In the genomic region with DNA sequence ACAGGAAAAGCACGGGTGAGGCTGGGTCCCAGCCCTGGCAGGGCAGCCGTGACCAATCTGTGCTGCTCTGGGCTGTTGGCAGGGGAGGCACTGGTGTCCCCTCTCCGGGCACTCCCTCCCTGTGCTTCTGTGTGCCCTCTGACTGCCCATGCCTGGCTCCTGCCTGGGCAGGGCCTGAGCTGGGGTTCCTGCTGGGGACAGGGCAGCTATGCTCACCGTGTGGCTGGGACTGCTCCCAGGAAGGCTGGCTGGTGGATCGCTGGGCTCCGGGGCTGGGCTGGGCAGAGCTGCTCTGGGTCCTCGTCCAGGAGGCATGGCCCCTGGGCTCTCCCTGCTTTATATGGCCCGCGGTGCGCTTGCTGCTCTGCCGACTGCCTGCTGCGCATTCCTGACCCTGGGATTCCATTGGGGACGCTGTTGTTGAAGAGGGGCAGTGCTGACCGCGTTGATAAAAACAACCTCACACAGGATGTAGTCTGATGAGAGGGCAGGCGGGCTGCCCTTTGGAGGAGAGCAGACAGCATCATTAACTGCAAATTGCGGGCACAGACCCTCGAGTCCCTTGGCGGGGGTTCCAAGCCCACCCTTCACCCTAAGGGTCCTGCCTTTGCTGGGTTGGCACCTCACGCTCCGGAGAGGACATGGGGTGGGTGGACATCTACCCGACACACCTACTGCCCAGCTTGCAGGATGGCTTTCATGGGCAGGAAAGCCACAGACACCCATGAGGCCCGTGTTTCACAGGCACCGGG, we compare ENCODE assay signal across 21 cellular contexts. TPM values are rescaled to one million over a fixed set of nuclear protein-coding genes. Genes with fewer than 3 reads are reported as not detected.
DNase-seq lines count a peak whose midpoint lies in the region; ATAC-seq, FAIRE-seq and TF ChIP-seq lines count a peak whose summit lies in the region.
"Had no signal": no experiment of that assay in that cellular context is flagged by ENCODE, and none has a peak within 500 bp of the region (broad histone marks: within the 10 kb centered on the region; RNA-seq: fewer than 3 reads in every experiment).

No MANE protein-coding gene starts in this region.

- FAIRE-seq in small intestine (lab: Jason Lieb, UNC): no peak

- no peaks in the 10 kb centered on the region for H3K9me3 ChIP-seq in left ventricle myocardium inferior (replicated peaks)
- H3K9me3 ChIP-seq in psoas muscle: no peaks in the 10 kb centered on the region
- no peaks in the 10 kb centered on the region for H3K9me3 ChIP-seq in small intestine (ENCODE audit: control insufficient read depth, low read depth)
- H3K9me3 ChIP-seq: adrenal gland, MG63, prostate gland, SJSA1 had no signal

- H3K27me3 ChIP-seq in H7 (ENCODE audit: control insufficient read depth, insufficient read depth, low read length) (no peaks in the 10 kb centered on the region), left ventricle myocardium inferior (ENCODE audit: low read depth) (peaks cover 18% of the 10 kb centered on the region), psoas muscle (ENCODE audit: insufficient read depth in 3 of 3, low read length in 2 of 3) (peaks cover 0 to 24% (median 12%) of the 10 kb centered on the region in 3 donors), small intestine (ENCODE audit: control insufficient read depth in 2 of 2, insufficient read depth in 2 of 2, low read length in 2 of 2) (no peaks in the 10 kb centered on the region)
- H3K27me3 ChIP-seq: adrenal gland, MG63 had no signal

- H3K27ac ChIP-seq in left ventricle myocardium inferior (replicated peaks) (peak overlapping the region; percentile 23), psoas muscle (no peak overlapping the region), small intestine (ENCODE audit: low read depth in 1 of 2, low read length in 1 of 2) (no peak overlapping the region)
- H3K27ac ChIP-seq: adrenal gland, foreskin keratinocyte, SJSA1, WERI-Rb-1 had no signal

- 37 to 43% (median 40%) methylated on average over 21 to 24 of the region's 24 CpGs for WGBS in psoas muscle, 3 donors
- 40 to 59% (median 56%) methylated on average over 23 to 24 of the region's 24 CpGs for WGBS in small intestine, 3 donors

- H3K4me3 ChIP-seq in H7 (ENCODE audit: insufficient read depth, low read depth, low read length): no peak overlapping the region
- no peak overlapping the region for H3K4me3 ChIP-seq in left ventricle myocardium inferior
- H3K4me3 ChIP-seq in psoas muscle: no peak overlapping the region
- no peak overlapping the region for H3K4me3 ChIP-seq in small intestine (ENCODE audit: low read depth in 1 of 2, low read length in 2 of 2)
- H3K4me3 ChIP-seq: adrenal gland, MG63, prostate gland, SJSA1 had no signal

- H3K36me3 ChIP-seq in H7 (replicated peaks; ENCODE audit: control insufficient read depth, insufficient read depth, low read length): peaks cover 3% of the 10 kb centered on the region
- peaks cover 9% of the 10 kb centered on the region for H3K36me3 ChIP-seq in left ventricle myocardium inferior
- H3K36me3 ChIP-seq in psoas muscle (ENCODE audit: insufficient read depth in 1 of 2, low read depth in 1 of 2): peaks cover 0 to 20% of the 10 kb centered on the region in 2 donors
- peaks cover 4 to 7% of the 10 kb centered on the region in 2 donors for H3K36me3 ChIP-seq in small intestine (ENCODE audit: control insufficient read depth in 2 of 2, insufficient read depth in 2 of 2, low read length in 2 of 2)
- H3K36me3 ChIP-seq: prostate gland had no signal

- H3K4me1 ChIP-seq in left ventricle myocardium inferior (peaks cover 46% of the 10 kb centered on the region), psoas muscle (no peaks in the 10 kb centered on the region), small intestine (ENCODE audit: control insufficient read depth in 2 of 2, insufficient read depth in 1 of 2, low read depth in 1 of 2, low read length in 1 of 2) (no peaks in the 10 kb centered on the region)
- H3K4me1 ChIP-seq: adrenal gland, foreskin keratinocyte, SJSA1 had no signal

- intact Hi-C loops in left ventricle myocardium inferior (cut with micrococcal nuclease): no loop called here
- intact Hi-C loops in psoas muscle (cut with DNase I): no loop called here

- ATAC-seq in SK-N-SH treated with all-trans-retinoic acid at 6 μM for 48 hours (peak; percentile 7), psoas muscle (peak; percentile 15 to 41 (median 24))
- ATAC-seq: foreskin keratinocyte, T-helper 17 cell had no signal

- DNase-seq in H7 (peak; percentile 73), left ventricle myocardium inferior (no peak), psoas muscle (no peak), small intestine (no peak), HUDEP-2 (lab: John Stamatoyannopoulos, UW; ENCODE audit: unreplicated experiment in 76 of 76) (no peak), CD1c-positive myeloid dendritic cell (ENCODE audit: extremely low spot score) (no peak)
- DNase-seq: activated CD4-positive, alpha-beta T cell treated with anti-CD3 and anti-CD28 coated beads, Interleukin-2, amount 50 U/mL, for 4 hours; activated effector memory CD4-positive, alpha-beta T cell treated with Interleukin-2 at 50 U/mL for 16 hours; adrenal gland; erythroblast; foreskin keratinocyte; kidney glomerular epithelial cell; MG63; NCI-H1417 treated with DMSO at 0.1 percent for 48 hours; OCI-M1; stimulated activated CD4-positive, alpha-beta T cell treated with anti-CD3 and anti-CD28 coated beads, Interleukin-4, amount 100 ng/mL, for 1 hour; T-helper 17 cell had no signal

- TF ChIP-seq CTCF in left ventricle myocardium inferior (IDR thresholded peaks at IDR 0.05; ENCODE audit: borderline replicate concordance) (no peak), psoas muscle (IDR thresholded peaks at IDR 0.05) (no peak)

TF ChIP-seq in SK-N-SH treated with all-trans-retinoic acid at 6 μM for 48 hours, 23 proteins besides CTCF, POLR2A, EP300 and RAD21:
- TF ChIP-seq PPARA (CRISPR knock-in tag; IDR thresholded peaks at IDR 0.05; ENCODE audit: borderline replicate concordance) (no peak), ZFP3 (CRISPR knock-in tag; IDR thresholded peaks at IDR 0.05) (no peak), ZNF565 (CRISPR knock-in tag; conservative IDR thresholded peaks at IDR 0.05; ENCODE audit: low read depth) (no peak), ESRRG (CRISPR knock-in tag; IDR thresholded peaks at IDR 0.05) (no peak), TOX (CRISPR knock-in tag; IDR thresholded peaks at IDR 0.05; ENCODE audit: borderline replicate concordance) (no peak), CSRNP3 (CRISPR knock-in tag; IDR thresholded peaks at IDR 0.05) (no peak), OSR1 (CRISPR knock-in tag; IDR thresholded peaks at IDR 0.05) (no peak), RARB (CRISPR knock-in tag; IDR thresholded peaks at IDR 0.05) (no peak), ZNF8 (CRISPR knock-in tag; IDR thresholded peaks at IDR 0.05) (no peak), BACH2 (CRISPR knock-in tag; IDR thresholded peaks at IDR 0.05; ENCODE audit: borderline replicate concordance) (no peak), GLIS3 (CRISPR knock-in tag; IDR thresholded peaks at IDR 0.05) (no peak), ZNF70 (CRISPR knock-in tag; IDR thresholded peaks at IDR 0.05) (no peak), ARNTL (CRISPR knock-in tag; IDR thresholded peaks at IDR 0.05; ENCODE audit: borderline replicate concordance, low read depth) (no peak), TCF4 (CRISPR knock-in tag; IDR thresholded peaks at IDR 0.05; ENCODE audit: borderline replicate concordance) (no peak), ISL1 (CRISPR knock-in tag; IDR thresholded peaks at IDR 0.05) (no peak)
- TF ChIP-seq, protein P1, sequence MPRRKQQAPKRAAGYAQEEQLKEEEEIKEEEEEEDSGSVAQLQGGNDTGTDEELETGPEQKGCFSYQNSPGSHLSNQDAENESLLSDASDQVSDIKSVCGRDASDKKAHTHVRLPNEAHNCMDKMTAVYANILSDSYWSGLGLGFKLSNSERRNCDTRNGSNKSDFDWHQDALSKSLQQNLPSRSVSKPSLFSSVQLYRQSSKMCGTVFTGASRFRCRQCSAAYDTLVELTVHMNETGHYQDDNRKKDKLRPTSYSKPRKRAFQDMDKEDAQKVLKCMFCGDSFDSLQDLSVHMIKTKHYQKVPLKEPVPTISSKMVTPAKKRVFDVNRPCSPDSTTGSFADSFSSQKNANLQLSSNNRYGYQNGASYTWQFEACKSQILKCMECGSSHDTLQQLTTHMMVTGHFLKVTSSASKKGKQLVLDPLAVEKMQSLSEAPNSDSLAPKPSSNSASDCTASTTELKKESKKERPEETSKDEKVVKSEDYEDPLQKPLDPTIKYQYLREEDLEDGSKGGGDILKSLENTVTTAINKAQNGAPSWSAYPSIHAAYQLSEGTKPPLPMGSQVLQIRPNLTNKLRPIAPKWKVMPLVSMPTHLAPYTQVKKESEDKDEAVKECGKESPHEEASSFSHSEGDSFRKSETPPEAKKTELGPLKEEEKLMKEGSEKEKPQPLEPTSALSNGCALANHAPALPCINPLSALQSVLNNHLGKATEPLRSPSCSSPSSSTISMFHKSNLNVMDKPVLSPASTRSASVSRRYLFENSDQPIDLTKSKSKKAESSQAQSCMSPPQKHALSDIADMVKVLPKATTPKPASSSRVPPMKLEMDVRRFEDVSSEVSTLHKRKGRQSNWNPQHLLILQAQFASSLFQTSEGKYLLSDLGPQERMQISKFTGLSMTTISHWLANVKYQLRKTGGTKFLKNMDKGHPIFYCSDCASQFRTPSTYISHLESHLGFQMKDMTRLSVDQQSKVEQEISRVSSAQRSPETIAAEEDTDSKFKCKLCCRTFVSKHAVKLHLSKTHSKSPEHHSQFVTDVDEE (CRISPR knock-in tag; IDR thresholded peaks at IDR 0.05): no peak

RNA-seq across cellular contexts. Expression of gene QRFP, which starts 1.0 kb away (rescaled TPM):
- not detected in 2 replicates for total RNA-seq in H7 (2014; rRNA removed; shearing (Covaris generic))
- total RNA-seq in left ventricle myocardium inferior (not detected), psoas muscle (not detected)
- polyA plus RNA-seq in psoas muscle (under 1 TPM in 2 of 3 donors, not detected in 1; 0.01 to 0.03 TPM), small intestine (under 1 TPM in 1 of 3 donors, not detected in 2; 0.12 TPM)
- total RNA-seq: adrenal gland, foreskin keratinocyte, SJSA1, T-helper 17 cell had no signal
- polyA plus RNA-seq: adrenal gland, foreskin keratinocyte had no signal

RNA-seq across cellular contexts. Expression of gene FIBCD1, which starts 43.4 kb away (rescaled TPM):
- total RNA-seq in H7 (2014; rRNA removed; shearing (Covaris generic)): 6.1 and 6.2 TPM in 2 replicates
- total RNA-seq in left ventricle myocardium inferior: 0.58 TPM
- total RNA-seq in psoas muscle: not detected
- under 1 TPM in 1 of 3 donors, not detected in 2; 0.01 TPM for polyA plus RNA-seq in psoas muscle
- polyA plus RNA-seq in small intestine: 1 to 10 TPM in 1 of 3 donors, not detected in 2; 1.5 TPM
- total RNA-seq: T-helper 17 cell had no signal
